ENCODE assay signal across 9 cellular contexts in genomic region chr1:172002725-172003345, GRCh38.
DNase-seq lines count a peak whose midpoint lies in the region; ATAC-seq and TF ChIP-seq lines count a peak whose summit lies in the region.
"Had no signal": no experiment of that assay in that cellular context is flagged by ENCODE, and none has a peak within 500 bp of the region (broad histone marks: within the 10 kb centered on the region; RNA-seq: fewer than 3 reads in every experiment).

No MANE protein-coding gene starts in this region.

- CTCF ChIA-PET in activated CD8-positive, alpha-beta T cell treated with anti-CD3 and anti-CD28 coated beads for 36 hours (lab: Charles Lee): interaction anchor here (0.6 to 5.3 kb wide), 42 partner anchors 9 to 535 kb away, joined by 3 to 41 read pairs (median 4); partner anchors contain the start of genes C1orf105 and PIGC

- no peak for TF ChIP-seq POLR2A in suprapubic skin (IDR thresholded peaks at IDR 0.05)

- H3K9me3 ChIP-seq in DOHH2 (ENCODE audit: control insufficient read depth, insufficient read depth, low read length): no peaks in the 10 kb centered on the region
- H3K9me3 ChIP-seq in suprapubic skin: no peaks in the 10 kb centered on the region

- peaks cover under 1% of the 10 kb centered on the region for H3K27me3 Mint-ChIP-seq in activated CD8-positive, alpha-beta T cell treated with anti-CD3 and anti-CD28 coated beads for 36 hours

- H3K27ac ChIP-seq in DOHH2 (ENCODE audit: low read depth, low read length) (no peak overlapping the region), suprapubic skin (no peak overlapping the region)

- H3K4me2 ChIP-seq in DOHH2 (ENCODE audit: low read length): no peak overlapping the region

- no peak for ATAC-seq in activated CD8-positive, alpha-beta T cell treated with anti-CD3 and anti-CD28 coated beads for 36 hours
- ATAC-seq in HG02938 (IDR thresholded peaks at IDR 0.05; ENCODE audit: unreplicated experiment): no peak

- H3K4me3 ChIP-seq in AG10803 (ENCODE audit: low read length): no peak overlapping the region
- H3K4me3 ChIP-seq in DOHH2 (ENCODE audit: low read length): no peak overlapping the region
- no peak overlapping the region for H3K4me3 ChIP-seq in suprapubic skin

- POLR2A ChIA-PET in activated CD8-positive, alpha-beta T cell treated with anti-CD3 and anti-CD28 coated beads for 36 hours (lab: Charles Lee): no interaction called here

- H3K4me1 Mint-ChIP-seq in activated CD8-positive, alpha-beta T cell treated with anti-CD3 and anti-CD28 coated beads for 36 hours (ENCODE audit: low read depth): no peaks in the 10 kb centered on the region

- H3K4me1 ChIP-seq in DOHH2 (ENCODE audit: control insufficient read depth, low read length) (no peaks in the 10 kb centered on the region), suprapubic skin (no peaks in the 10 kb centered on the region)

- DNase-seq in AG10803 (ENCODE audit: low read depth) (peak; percentile 71), NCI-H1048 (lab: John Stamatoyannopoulos, UW) (peak; percentile 63), hippocampal formation (lab: John Stamatoyannopoulos, UW) (peak; percentile 28 to 69), suprapubic skin (ENCODE audit: low spot score in 2 of 2) (no peak), NCI-H1930 (lab: John Stamatoyannopoulos, UW) (no peak)
- DNase-seq in activated CD8-positive, alpha-beta T cell treated with anti-CD3 and anti-CD28 coated beads for 36 hours: peak; percentile 42

- H3K27me3 ChIP-seq in DOHH2 (ENCODE audit: control insufficient read depth, low read length): 0 out of 2 replicates have a peak, but pooled peaks cover 3% of the 10 kb centered on the region
- no peaks in the 10 kb centered on the region for H3K27me3 ChIP-seq in suprapubic skin

- no peaks in the 10 kb centered on the region for H3F3A ChIP-seq in DOHH2 (ENCODE audit: control insufficient read depth, insufficient read depth)

- H3K27ac Mint-ChIP-seq in activated CD8-positive, alpha-beta T cell treated with anti-CD3 and anti-CD28 coated beads for 36 hours: no peak overlapping the region
- H3K27ac Mint-ChIP-seq: T-helper 1 cell treated with Interleukin-12 subunit alpha and Interleukin-12 subunit beta and Interleukin-4 antibody, amounts not matched to agents 30 μg/mL and 1 μg/mL, for 36 hours had no signal

- H3K36me3 Mint-ChIP-seq in activated CD8-positive, alpha-beta T cell treated with anti-CD3 and anti-CD28 coated beads for 36 hours (ENCODE audit: low read depth): no peaks in the 10 kb centered on the region

- H3K36me3 ChIP-seq in DOHH2 (ENCODE audit: control insufficient read depth, low read length): no peaks in the 10 kb centered on the region
- no peaks in the 10 kb centered on the region for H3K36me3 ChIP-seq in suprapubic skin

- TF ChIP-seq CTCF in AG10803 (conservative IDR thresholded peaks at IDR 0.05; ENCODE audit: low read length) (peak; percentile 91), DOHH2 (IDR thresholded peaks at IDR 0.05; ENCODE audit: low read depth, low read length, poor library complexity, severe bottlenecking) (peak; percentile 70), suprapubic skin (IDR thresholded peaks at IDR 0.05) (peak; percentile 19 to 54)
- peak; percentile 73 for TF ChIP-seq CTCF in activated CD8-positive, alpha-beta T cell treated with anti-CD3 and anti-CD28 coated beads for 36 hours (IDR thresholded peaks at IDR 0.05)

- H3K4me3 Mint-ChIP-seq in activated CD8-positive, alpha-beta T cell treated with anti-CD3 and anti-CD28 coated beads for 36 hours: no peak overlapping the region
- H3K4me3 Mint-ChIP-seq: T-helper 1 cell treated with Interleukin-12 subunit alpha and Interleukin-12 subunit beta and Interleukin-4 antibody, amounts not matched to agents 30 μg/mL and 1 μg/mL, for 36 hours had no signal

- no peaks in the 10 kb centered on the region for H3K79me2 ChIP-seq in DOHH2 (ENCODE audit: control insufficient read depth, low read length)

- no peaks in the 10 kb centered on the region for H3K9me2 ChIP-seq in DOHH2 (replicated peaks; ENCODE audit: control insufficient read depth, low read length)

- intact Hi-C loops in activated CD8-positive, alpha-beta T cell treated with anti-CD3 and anti-CD28 coated beads for 36 hours (cut with micrococcal nuclease): loop anchor here (5.0 to 10.0 kb wide), 2 partner anchors 392 to 439 kb away; partner anchors contain the start of gene PIGC

- 12% methylated on average over 3 of the region's 3 CpGs for WGBS in suprapubic skin

- no peaks in the 10 kb centered on the region for H4K20me1 ChIP-seq in DOHH2 (ENCODE audit: control insufficient read depth, insufficient read depth, low read depth, low read length)

- TF ChIP-seq EP300 in suprapubic skin (IDR thresholded peaks at IDR 0.05): no peak

- no peaks in the 10 kb centered on the region for H3K9me3 Mint-ChIP-seq in activated CD8-positive, alpha-beta T cell treated with anti-CD3 and anti-CD28 coated beads for 36 hours
- H3K9me3 Mint-ChIP-seq: T-helper 1 cell treated with Interleukin-12 subunit alpha and Interleukin-12 subunit beta and Interleukin-4 antibody, amounts not matched to agents 30 μg/mL and 1 μg/mL, for 36 hours had no signal

Comparison
In these comparisons a context has a peak if more than half of its experiments do, and no peak if none do; other contexts are left out.
1. DNase-seq: peak in AG10803 (single experiment), NCI-H1048 (single experiment), activated CD8-positive, alpha-beta T cell treated with anti-CD3 and anti-CD28 coated beads for 36 hours (single experiment) and hippocampal formation (2 of 2); none in suprapubic skin (0 of 2) and NCI-H1930 (0 of 2).
2. CTCF ChIP-seq: peak in every context shown above with its lines; median percentile 91 in AG10803; 73 in activated CD8-positive, alpha-beta T cell treated with anti-CD3 and anti-CD28 coated beads for 36 hours; 70 in DOHH2; 36 in suprapubic skin.